In genomic region chr3:183515968-183516851, GRCh38 we compare ENCODE assay signal across 7 cellular contexts. TPM values are rescaled to one million over a fixed set of nuclear protein-coding genes. Genes with fewer than 3 reads are reported as not detected.
A peak's percentile ranks its signal among the peaks of the same experiment; 100 is the strongest.
DNase-seq lines count a peak whose midpoint lies in the region; ATAC-seq lines count a peak whose summit lies in the region.

No MANE protein-coding gene starts in this region.

- no peaks in the 10 kb centered on the region for H3K9me3 Mint-ChIP-seq in activated CD8-positive, alpha-beta T cell treated with anti-CD3 and anti-CD28 coated beads, Interleukin-2, amount 10 ng/mL, durations not matched to agents 7 days and 5 days (ENCODE audit: insufficient read depth)

- POLR2A ChIA-PET in activated CD8-positive, alpha-beta T cell treated with anti-CD3 and anti-CD28 coated beads, Interleukin-2, amount 10 ng/mL, durations not matched to agents 7 days and 5 days (lab: Charles Lee), result interaction anchor here (0.6 to 2.1 kb wide), 4 partner anchors 11 to 119 kb away, joined by 3 to 8 read pairs (median 4); partner anchors contain the start of genes KLHL24 and KLHL6

- peak; percentile 66 for ATAC-seq in GM21360 (IDR thresholded peaks at IDR 0.05; ENCODE audit: unreplicated experiment)
- peak; percentile 42 for ATAC-seq in HG03469 (IDR thresholded peaks at IDR 0.05; ENCODE audit: unreplicated experiment)
- ATAC-seq in activated CD8-positive, alpha-beta T cell treated with anti-CD3 and anti-CD28 coated beads, Interleukin-2, amount 10 ng/mL, durations not matched to agents 7 days and 5 days, result peak; percentile 76

- peaks cover 73% of the 10 kb centered on the region for H3K4me1 Mint-ChIP-seq in activated CD8-positive, alpha-beta T cell treated with anti-CD3 and anti-CD28 coated beads, Interleukin-2, amount 10 ng/mL, durations not matched to agents 7 days and 5 days (ENCODE audit: low read depth)

- H3K27ac Mint-ChIP-seq in activated CD8-positive, alpha-beta T cell treated with anti-CD3 and anti-CD28 coated beads, Interleukin-2, amount 10 ng/mL, durations not matched to agents 7 days and 5 days, result peak overlapping the region; percentile 84

- CTCF ChIA-PET in activated CD8-positive, alpha-beta T cell treated with anti-CD3 and anti-CD28 coated beads, Interleukin-2, amount 10 ng/mL, durations not matched to agents 7 days and 5 days (lab: Charles Lee), result interaction anchor here (0.9 to 2.6 kb wide), 10 partner anchors 10 to 121 kb away, joined by 3 to 15 read pairs (median 4); no protein-coding TSS in a partner anchor

- H3K4me3 Mint-ChIP-seq in activated CD8-positive, alpha-beta T cell treated with anti-CD3 and anti-CD28 coated beads, Interleukin-2, amount 10 ng/mL, durations not matched to agents 7 days and 5 days, result peak overlapping the region; percentile 46

- peaks cover 43% of the 10 kb centered on the region for H3K36me3 Mint-ChIP-seq in activated CD8-positive, alpha-beta T cell treated with anti-CD3 and anti-CD28 coated beads, Interleukin-2, amount 10 ng/mL, durations not matched to agents 7 days and 5 days (ENCODE audit: low read depth)

- DNase-seq in activated CD8-positive, alpha-beta T cell treated with anti-CD3 and anti-CD28 coated beads, Interleukin-2, amount 10 ng/mL, durations not matched to agents 7 days and 5 days, result peak; percentile 82
- DNase-seq in myocyte (ENCODE audit: low read depth) (peak; percentile 61), NCI-H2171 treated with DMSO at 0.1 percent for 48 hours (lab: John Stamatoyannopoulos, UW) (no peak), NCI-H1048 (lab: John Stamatoyannopoulos, UW) (no peak), NCI-H1694 treated with DMSO at 0.1 percent for 48 hours (lab: John Stamatoyannopoulos, UW) (no peak)

- no peaks in the 10 kb centered on the region for H3K27me3 Mint-ChIP-seq in activated CD8-positive, alpha-beta T cell treated with anti-CD3 and anti-CD28 coated beads, Interleukin-2, amount 10 ng/mL, durations not matched to agents 7 days and 5 days (ENCODE audit: low read depth)

RNA-seq across cellular contexts. Expression of gene KLHL6, which starts 39.3 kb away (rescaled TPM):
- 10 to 100 TPM; 27.4 to 27.8 TPM for total RNA-seq in activated CD8-positive, alpha-beta T cell treated with anti-CD3 and anti-CD28 coated beads, Interleukin-2, amount 10 ng/mL, durations not matched to agents 7 days and 5 days
- not detected in 2 replicates for total RNA-seq in myocyte
- 0.01 TPM for polyA plus RNA-seq in myocyte (2012)

Comparison
In these comparisons a context has a peak if more than half of its experiments do, and no peak if none do; other contexts are left out.
1. DNase-seq: peak in activated CD8-positive, alpha-beta T cell treated with anti-CD3 and anti-CD28 coated beads, Interleukin-2, amount 10 ng/mL, durations not matched to agents 7 days and 5 days (single experiment) and myocyte (single experiment); none in NCI-H2171 treated with DMSO at 0.1 percent for 48 hours (single experiment), NCI-H1048 (single experiment) and NCI-H1694 treated with DMSO at 0.1 percent for 48 hours (single experiment).
2. RNA of gene KLHL6, which starts 39.3 kb away (total RNA-seq): 27.4 to 27.8 TPM in activated CD8-positive, alpha-beta T cell treated with anti-CD3 and anti-CD28 coated beads, Interleukin-2, amount 10 ng/mL, durations not matched to agents 7 days and 5 days; not detected in myocyte; every median in the first group is over 10 times any median in the second.
3. Peak in every context shown above with its lines, with median percentiles within 50 percentile points of each other: ATAC-seq.